In genomic region chr20:41509801-41510200, GRCh38 we compare ENCODE assay signal across 1 cellular context.
TF ChIP-seq lines count a peak whose summit lies in the region.

No MANE protein-coding gene starts in this region.

TF ChIP-seq in HepG2, 621 proteins besides CTCF, POLR2A, EP300 and RAD21 (continued from another document):
- TF ChIP-seq ARID4A (CRISPR knock-in tag; IDR thresholded peaks at IDR 0.05; ENCODE audit: borderline replicate concordance) (0 out of 2 replicates have a peak, but pooled peaks have one; percentile 38), ZBTB25 (CRISPR knock-in tag; IDR thresholded peaks at IDR 0.05) (no peak)
